ENCODE assay signal across 30 cellular contexts in genomic region chr10:99041468-99041867, GRCh38.
"Had no signal": no experiment of that assay in that cellular context is flagged by ENCODE, and none has a peak within 500 bp of the region (broad histone marks: within the 10 kb centered on the region; RNA-seq: fewer than 3 reads in every experiment).

No MANE protein-coding gene starts in this region.

- H3K36me3 ChIP-seq: brain microvascular endothelial cell had no signal

- H3K36me3 Mint-ChIP-seq: activated naive CD8-positive, alpha-beta T cell had no signal

- H3K27me3 Mint-ChIP-seq: activated CD8-positive, alpha-beta T cell treated with anti-CD3 and anti-CD28 coated beads for 36 hours; activated naive CD8-positive, alpha-beta T cell; activated T-helper 17 cell treated with anti-CD3 and anti-CD28 coated beads, Interleukin-2, amount 50 U/mL, for 72 hours; central memory CD8-positive, alpha-beta T cell; dendritic cell treated with granulocyte-macrophage colony-stimulating factor and Interleukin-4, amounts not matched to agents 40 ng/mL and 50 ng/mL, for 4 days; T-helper 17 cell had no signal

- H3K4me3 Mint-ChIP-seq: activated CD8-positive, alpha-beta T cell treated with anti-CD3 and anti-CD28 coated beads for 36 hours; activated naive CD8-positive, alpha-beta T cell; activated T-cell treated with anti-CD3 and anti-CD28 coated beads, Interleukin-2, amount 50 U/mL, for 4 hours; activated T-helper 17 cell treated with anti-CD3 and anti-CD28 coated beads, Interleukin-2, amount 50 U/mL, for 72 hours; central memory CD8-positive, alpha-beta T cell; dendritic cell treated with granulocyte-macrophage colony-stimulating factor and Interleukin-4, amounts not matched to agents 40 ng/mL and 50 ng/mL, for 4 days; endodermal cell; T-helper 17 cell; T-helper 2 cell treated with Interferon-gamma antibody and Interleukin-4, amounts not matched to agents 5 μg/mL and 100 μg/mL, for 36 hours; WTC11 had no signal

- ATAC-seq: activated CD8-positive, alpha-beta T cell treated with anti-CD3 and anti-CD28 coated beads for 36 hours; activated T-cell treated with anti-CD3 and anti-CD28 coated beads, Interleukin-2, amount 50 U/mL, for 4 hours; activated T-helper 17 cell treated with anti-CD3 and anti-CD28 coated beads, Interleukin-2, amount 50 U/mL, for 72 hours; esophagus mucosa; T-helper 17 cell; WTC11 had no signal

- DNase-seq: activated CD4-positive, alpha-beta T cell treated with anti-CD3 and anti-CD28 coated beads for 1 hour; activated CD4-positive, alpha-beta T cell treated with anti-CD3 and anti-CD28 coated beads for 4 hours; activated CD4-positive, alpha-beta T cell treated with anti-CD3 and anti-CD28 coated beads, Interleukin-2, amount 50 U/mL, for 1 hour; activated CD4-positive, alpha-beta T cell treated with anti-CD3 and anti-CD28 coated beads, Interleukin-2, amount 50 U/mL, for 48 hours; activated CD8-positive, alpha-beta memory T cell treated with anti-CD3 and anti-CD28 coated beads for 24 hours; activated CD8-positive, alpha-beta T cell treated with anti-CD3 and anti-CD28 coated beads for 36 hours; activated effector memory CD4-positive, alpha-beta T cell treated with Interleukin-2 at 50 U/mL for 16 hours; activated gamma-delta T cell treated with Interleukin-2 at 50 U/mL for 16 hours; activated naive CD4-positive, alpha-beta T cell treated with anti-CD3 and anti-CD28 coated beads, Interleukin-2, amount 50 U/mL, for 16 hours; activated naive CD4-positive, alpha-beta T cell treated with Interleukin-2 at 50 U/mL for 16 hours; activated T-cell treated with anti-CD3 and anti-CD28 coated beads, Interleukin-2, amount 50 U/mL, for 4 hours; amniotic stem cell; anterior cingulate cortex; brain microvascular endothelial cell; dorsolateral prefrontal cortex; effector memory CD4-positive, alpha-beta T cell; endodermal cell; foreskin fibroblast; T-helper 1 cell; T-helper 17 cell; T1000 had no signal

- H3K4me3 ChIP-seq: coronary artery, dorsolateral prefrontal cortex had no signal

- H3K4me1 Mint-ChIP-seq: activated T-helper 17 cell treated with anti-CD3 and anti-CD28 coated beads, Interleukin-2, amount 50 U/mL, for 72 hours; central memory CD8-positive, alpha-beta T cell; endodermal cell; T-helper 17 cell; WTC11 had no signal

- H3K27ac Mint-ChIP-seq: activated CD8-positive, alpha-beta T cell treated with anti-CD3 and anti-CD28 coated beads for 36 hours; activated naive CD8-positive, alpha-beta T cell; activated T-helper 17 cell treated with anti-CD3 and anti-CD28 coated beads, Interleukin-2, amount 50 U/mL, for 72 hours; dendritic cell treated with granulocyte-macrophage colony-stimulating factor and Interleukin-4, amounts not matched to agents 40 ng/mL and 50 ng/mL, for 4 days; endodermal cell; T-helper 17 cell; T-helper 2 cell treated with Interferon-gamma antibody and Interleukin-4, amounts not matched to agents 5 μg/mL and 100 μg/mL, for 36 hours; WTC11 had no signal

- H3K27ac ChIP-seq: brain microvascular endothelial cell, coronary artery, dorsolateral prefrontal cortex, VCaP had no signal

- H3K9me3 Mint-ChIP-seq: T-helper 2 cell treated with Interferon-gamma antibody and Interleukin-4, amounts not matched to agents 5 μg/mL and 100 μg/mL, for 36 hours had no signal

- H3K27me3 ChIP-seq: brain microvascular endothelial cell, dorsolateral prefrontal cortex had no signal
